33 cellular contexts compared by ENCODE assay signal in genomic region chr9:97858826-97859225, GRCh38. TPM values are rescaled to one million over a fixed set of nuclear protein-coding genes. Genes with fewer than 3 reads are reported as not detected.
"Had no signal": no experiment of that assay in that cellular context is flagged by ENCODE, and none has a peak within 500 bp of the region (broad histone marks: within the 10 kb centered on the region; RNA-seq: fewer than 3 reads in every experiment).

No MANE protein-coding gene starts in this region.

- H3K4me1 ChIP-seq: foreskin keratinocyte, gastrocnemius medialis had no signal

- H3K9me3 Mint-ChIP-seq: activated CD4-positive, alpha-beta memory T cell treated with anti-CD3 and anti-CD28 coated beads for 36 hours; activated naive CD4-positive, alpha-beta T cell treated with anti-CD3 and anti-CD28 coated beads for 36 hours; activated naive CD4-positive, alpha-beta T cell treated with anti-CD3 and anti-CD28 coated beads, Interleukin-2, amount 50 U/mL, for 24 hours; activated naive CD8-positive, alpha-beta T cell treated with anti-CD3 and anti-CD28 coated beads for 36 hours; activated naive CD8-positive, alpha-beta T cell treated with anti-CD3 and anti-CD28 coated beads, Interleukin-2, amount 50 U/mL, for 24 hours; activated T-helper 1 cell treated with anti-CD3 and anti-CD28 coated beads, Interleukin-12 subunit alpha, Interleukin-12 subunit beta, Interleukin-2, Interleukin-4 antibody, amounts not matched to agents 30 ng/mL and 10 ng/mL and 1 ng/mL, durations not matched to agents 14 hours and 24 hours and 36 hours; activated T-helper 2 cell treated with anti-CD3 and anti-CD28 coated beads, Interferon-gamma antibody, Interleukin-2, Interleukin-4, amounts not matched to agents 10 μg/mL and 5 μg/mL and 100 μg/mL, durations not matched to agents 14 hours and 24 hours and 36 hours; effector memory CD8-positive, alpha-beta T cell had no signal

- H3K4me3 Mint-ChIP-seq: activated CD8-positive, alpha-beta memory T cell treated with anti-CD3 and anti-CD28 coated beads, Interleukin-2, amount 10 ng/mL, durations not matched to agents 7 days and 5 days; activated CD8-positive, alpha-beta T cell treated with anti-CD3 and anti-CD28 coated beads, Interleukin-2, amount 10 ng/mL, durations not matched to agents 7 days and 5 days; activated naive CD8-positive, alpha-beta T cell treated with anti-CD3 and anti-CD28 coated beads for 36 hours; activated naive CD8-positive, alpha-beta T cell treated with anti-CD3 and anti-CD28 coated beads, Interleukin-2, amount 50 U/mL, for 24 hours; activated T-helper 1 cell treated with anti-CD3 and anti-CD28 coated beads, Interleukin-12 subunit alpha, Interleukin-12 subunit beta, Interleukin-2, Interleukin-4 antibody, amounts not matched to agents 30 ng/mL and 10 ng/mL and 1 ng/mL, durations not matched to agents 14 hours and 24 hours and 36 hours had no signal

- ATAC-seq: activated CD8-positive, alpha-beta memory T cell treated with anti-CD3 and anti-CD28 coated beads, Interleukin-2, amount 10 ng/mL, durations not matched to agents 7 days and 5 days; activated CD8-positive, alpha-beta T cell treated with anti-CD3 and anti-CD28 coated beads, Interleukin-2, amount 10 ng/mL, durations not matched to agents 7 days and 5 days; activated naive CD8-positive, alpha-beta T cell treated with anti-CD3 and anti-CD28 coated beads, Interleukin-2, amount 50 U/mL, for 24 hours; body of pancreas; effector memory CD8-positive, alpha-beta T cell; foreskin keratinocyte; gastrocnemius medialis; heart left ventricle had no signal

- H3K27ac ChIP-seq: adrenal gland, body of pancreas, esophagus muscularis mucosa, foreskin keratinocyte, gastrocnemius medialis, heart left ventricle had no signal

- H3K9me3 ChIP-seq: adrenal gland, body of pancreas, esophagus muscularis mucosa, gastrocnemius medialis, heart left ventricle had no signal

- H3K4me3 ChIP-seq: adrenal gland, body of pancreas, esophagus muscularis mucosa, gastrocnemius medialis, heart left ventricle had no signal

- H3K27ac Mint-ChIP-seq: activated CD4-positive, alpha-beta memory T cell treated with anti-CD3 and anti-CD28 coated beads for 36 hours; activated CD8-positive, alpha-beta memory T cell treated with anti-CD3 and anti-CD28 coated beads, Interleukin-2, amount 10 ng/mL, durations not matched to agents 7 days and 5 days; activated CD8-positive, alpha-beta T cell treated with anti-CD3 and anti-CD28 coated beads, Interleukin-2, amount 10 ng/mL, durations not matched to agents 7 days and 5 days; activated naive CD4-positive, alpha-beta T cell treated with anti-CD3 and anti-CD28 coated beads for 36 hours; activated naive CD4-positive, alpha-beta T cell treated with anti-CD3 and anti-CD28 coated beads, Interleukin-2, amount 50 U/mL, for 24 hours; activated naive CD8-positive, alpha-beta T cell treated with anti-CD3 and anti-CD28 coated beads for 36 hours; activated naive CD8-positive, alpha-beta T cell treated with anti-CD3 and anti-CD28 coated beads, Interleukin-2, amount 50 U/mL, for 24 hours; activated T-helper 1 cell treated with anti-CD3 and anti-CD28 coated beads, Interleukin-12 subunit alpha, Interleukin-12 subunit beta, Interleukin-2, Interleukin-4 antibody, amounts not matched to agents 30 ng/mL and 10 ng/mL and 1 ng/mL, durations not matched to agents 14 hours and 24 hours and 36 hours; activated T-helper 2 cell treated with anti-CD3 and anti-CD28 coated beads, Interferon-gamma antibody, Interleukin-2, Interleukin-4, amounts not matched to agents 10 μg/mL and 5 μg/mL and 100 μg/mL, durations not matched to agents 14 hours and 24 hours and 36 hours; effector memory CD8-positive, alpha-beta T cell had no signal

- H3K36me3 Mint-ChIP-seq: activated CD4-positive, alpha-beta memory T cell treated with anti-CD3 and anti-CD28 coated beads for 36 hours; activated naive CD4-positive, alpha-beta T cell treated with anti-CD3 and anti-CD28 coated beads, Interleukin-2, amount 50 U/mL, for 24 hours; activated naive CD8-positive, alpha-beta T cell treated with anti-CD3 and anti-CD28 coated beads for 36 hours had no signal

- H3K36me3 ChIP-seq: adrenal gland, esophagus muscularis mucosa, gastrocnemius medialis, heart left ventricle had no signal

- DNase-seq: activated CD4-positive, alpha-beta T cell treated with anti-CD3 and anti-CD28 coated beads for 1 hour; activated CD4-positive, alpha-beta T cell treated with anti-CD3 and anti-CD28 coated beads for 4 hours; activated CD8-positive, alpha-beta memory T cell treated with anti-CD3 and anti-CD28 coated beads, Interleukin-2, amount 10 ng/mL, durations not matched to agents 7 days and 5 days; activated CD8-positive, alpha-beta memory T cell treated with anti-CD3 and anti-CD28 coated beads, Interleukin-2, amount 50 U/mL, for 4 hours; activated CD8-positive, alpha-beta T cell treated with anti-CD3 and anti-CD28 coated beads, Interleukin-2, amount 10 ng/mL, durations not matched to agents 7 days and 5 days; activated effector memory CD4-positive, alpha-beta T cell treated with anti-CD3 and anti-CD28 coated beads, Interleukin-2, amount 50 U/mL, for 16 hours; activated naive CD8-positive, alpha-beta T cell treated with anti-CD3 and anti-CD28 coated beads for 36 hours; activated naive CD8-positive, alpha-beta T cell treated with anti-CD3 and anti-CD28 coated beads, Interleukin-2, amount 50 U/mL, for 24 hours; activated T-cell treated with anti-CD3 and anti-CD28 coated beads, Interleukin-2, amount 50 U/mL, for 1 hour; adrenal gland; amygdala; aorta; body of pancreas; caudate nucleus; cortex of kidney; dermis blood vessel endothelial cell; effector CD4-positive, alpha-beta T cell; effector memory CD8-positive, alpha-beta T cell; erythroblast; foreskin keratinocyte; gastrocnemius medialis; glutamatergic neuron; heart left ventricle; T-helper 2 cell had no signal

RNA-seq across cellular contexts. Expression of gene FOXE1, which starts 5.8 kb away (rescaled TPM):
- total RNA-seq: activated CD4-positive, alpha-beta memory T cell treated with anti-CD3 and anti-CD28 coated beads for 36 hours; activated CD8-positive, alpha-beta memory T cell treated with anti-CD3 and anti-CD28 coated beads for 36 hours; activated CD8-positive, alpha-beta memory T cell treated with anti-CD3 and anti-CD28 coated beads, Interleukin-2, amount 10 ng/mL, durations not matched to agents 7 days and 5 days; activated naive CD8-positive, alpha-beta T cell treated with anti-CD3 and anti-CD28 coated beads for 36 hours; activated T-helper 2 cell treated with anti-CD3 and anti-CD28 coated beads, Interferon-gamma antibody, Interleukin-2, Interleukin-4, amounts not matched to agents 10 μg/mL and 5 μg/mL and 100 μg/mL, durations not matched to agents 14 hours and 24 hours and 36 hours; aorta; body of pancreas; chondrocyte; esophagus muscularis mucosa; gastrocnemius medialis; heart left ventricle; T-helper 1 cell treated with Interleukin-12 subunit alpha and Interleukin-12 subunit beta and Interleukin-4 antibody, amounts not matched to agents 30 ng/mL and 1 ng/mL, for 36 hours had no signal
- polyA plus RNA-seq: adrenal gland, aorta, heart left ventricle had no signal
